In the genomic region with DNA sequence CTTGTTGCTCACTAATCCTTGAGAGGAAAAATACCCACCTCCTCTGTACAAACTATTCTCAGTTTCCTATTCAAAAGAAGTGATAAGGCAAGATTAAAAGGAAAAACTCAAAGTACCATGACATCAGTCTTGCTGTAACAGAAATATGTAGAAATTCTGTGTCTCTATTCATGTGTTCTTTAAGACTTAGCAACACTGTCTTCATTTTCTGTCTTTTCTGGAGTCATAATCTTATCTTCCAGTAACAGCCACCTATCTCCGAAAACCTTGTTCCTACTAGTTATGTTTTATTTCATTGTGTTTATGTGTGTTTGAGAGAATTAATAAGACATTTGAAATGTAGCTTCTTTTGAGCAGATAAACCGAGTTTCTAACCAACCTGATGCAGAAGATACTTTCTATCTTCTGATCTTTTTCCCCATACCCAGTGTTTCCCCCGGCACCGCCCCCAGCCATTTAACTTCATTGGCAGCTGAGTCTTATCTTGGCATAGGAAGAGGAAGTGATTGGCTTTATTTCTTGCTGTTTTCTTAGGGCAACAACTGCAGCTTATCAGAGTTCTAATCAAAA, we compare ENCODE assay signal across 17 cellular contexts. TPM values are rescaled to one million over a fixed set of nuclear protein-coding genes. Genes with fewer than 3 reads are reported as not detected.
DNase-seq lines count a peak whose midpoint lies in the region; ATAC-seq lines count a peak whose summit lies in the region.
"Had no signal": no experiment of that assay in that cellular context is flagged by ENCODE, and none has a peak within 500 bp of the region (broad histone marks: within the 10 kb centered on the region; RNA-seq: fewer than 3 reads in every experiment).

No MANE protein-coding gene starts in this region.

- no peaks in the 10 kb centered on the region for H3K27me3 ChIP-seq in subcutaneous abdominal adipose tissue (ENCODE audit: control insufficient read depth in 5 of 5, insufficient read depth in 4 of 5, low read length in 5 of 5)
- no peaks in the 10 kb centered on the region for H3K27me3 ChIP-seq in effector memory CD4-positive, alpha-beta T cell (replicated peaks; ENCODE audit: control insufficient read depth, insufficient read depth, low read length, poor library complexity, severe bottlenecking)
- H3K27me3 ChIP-seq: esophagus squamous epithelium, heart right ventricle, right atrium auricular region had no signal

- CTCF ChIA-PET in activated CD8-positive, alpha-beta memory T cell treated with anti-CD3 and anti-CD28 coated beads, Interleukin-2, amount 10 ng/mL, durations not matched to agents 7 days and 5 days (lab: Charles Lee): no interaction called here

- peaks cover 10% of the 10 kb centered on the region for H3K36me3 Mint-ChIP-seq in activated naive CD8-positive, alpha-beta T cell treated with anti-CD3 and anti-CD28 coated beads, Interleukin-2, amount 10 ng/mL, durations not matched to agents 7 days and 5 days
- H3K36me3 Mint-ChIP-seq in activated CD8-positive, alpha-beta memory T cell treated with anti-CD3 and anti-CD28 coated beads, Interleukin-2, amount 10 ng/mL, durations not matched to agents 7 days and 5 days: peaks cover 9% of the 10 kb centered on the region
- H3K36me3 Mint-ChIP-seq in immature natural killer cell: no peaks in the 10 kb centered on the region

- peaks cover 0 to 49% (median 8%) of the 10 kb centered on the region in 5 donors for H3K4me1 ChIP-seq in subcutaneous abdominal adipose tissue (ENCODE audit: control insufficient read depth in 5 of 5, insufficient read depth in 5 of 5, low read length in 5 of 5)
- H3K4me1 ChIP-seq in effector memory CD4-positive, alpha-beta T cell (ENCODE audit: control insufficient read depth, insufficient read depth, low read length, poor library complexity, severe bottlenecking): no peaks in the 10 kb centered on the region
- H3K4me1 ChIP-seq: esophagus squamous epithelium had no signal

- POLR2A ChIA-PET in activated naive CD8-positive, alpha-beta T cell treated with anti-CD3 and anti-CD28 coated beads, Interleukin-2, amount 10 ng/mL, durations not matched to agents 7 days and 5 days (lab: Charles Lee): no interaction called here

- peak overlapping the region; percentile 68 for H3K27ac Mint-ChIP-seq in activated naive CD8-positive, alpha-beta T cell treated with anti-CD3 and anti-CD28 coated beads, Interleukin-2, amount 10 ng/mL, durations not matched to agents 7 days and 5 days
- no peak overlapping the region for H3K27ac Mint-ChIP-seq in activated CD8-positive, alpha-beta memory T cell treated with anti-CD3 and anti-CD28 coated beads, Interleukin-2, amount 10 ng/mL, durations not matched to agents 7 days and 5 days
- H3K27ac Mint-ChIP-seq in immature natural killer cell: no peak overlapping the region

- H3K36me3 ChIP-seq in subcutaneous abdominal adipose tissue (ENCODE audit: control insufficient read depth in 5 of 5, insufficient read depth in 5 of 5, low read length in 5 of 5): peaks cover 0 to 2% (median 0%) of the 10 kb centered on the region in 5 donors
- H3K36me3 ChIP-seq in effector memory CD4-positive, alpha-beta T cell (ENCODE audit: control insufficient read depth, insufficient read depth, low read length): no peaks in the 10 kb centered on the region
- H3K36me3 ChIP-seq: esophagus squamous epithelium, heart right ventricle, right atrium auricular region had no signal

- peak overlapping the region; percentile 68 for H3K27ac ChIP-seq in subcutaneous abdominal adipose tissue (ENCODE audit: low read depth, low read length)
- H3K27ac ChIP-seq in effector memory CD4-positive, alpha-beta T cell (ENCODE audit: insufficient read depth, low read length, poor library complexity, severe bottlenecking): no peak overlapping the region
- H3K27ac ChIP-seq: C4-2B, coronary artery, esophagus squamous epithelium, right atrium auricular region had no signal

- peak overlapping the region in 3 of 5 donors; percentile 2 to 37 (median 26) for H3K4me3 ChIP-seq in subcutaneous abdominal adipose tissue (ENCODE audit: low read depth in 1 of 5, low read length in 5 of 5)
- H3K4me3 ChIP-seq in effector memory CD4-positive, alpha-beta T cell (ENCODE audit: insufficient read depth, low read depth, low read length, poor library complexity, severe bottlenecking): no peak overlapping the region
- H3K4me3 ChIP-seq: coronary artery, heart right ventricle, right atrium auricular region had no signal

- no peaks in the 10 kb centered on the region for H3K9me3 Mint-ChIP-seq in activated naive CD8-positive, alpha-beta T cell treated with anti-CD3 and anti-CD28 coated beads, Interleukin-2, amount 10 ng/mL, durations not matched to agents 7 days and 5 days
- H3K9me3 Mint-ChIP-seq in activated CD8-positive, alpha-beta memory T cell treated with anti-CD3 and anti-CD28 coated beads, Interleukin-2, amount 10 ng/mL, durations not matched to agents 7 days and 5 days (ENCODE audit: low read depth): no peaks in the 10 kb centered on the region
- no peaks in the 10 kb centered on the region for H3K9me3 Mint-ChIP-seq in immature natural killer cell

- no peak for ATAC-seq in activated naive CD8-positive, alpha-beta T cell treated with anti-CD3 and anti-CD28 coated beads, Interleukin-2, amount 10 ng/mL, durations not matched to agents 7 days and 5 days (ENCODE audit: low read depth)
- no peak for ATAC-seq in activated CD8-positive, alpha-beta memory T cell treated with anti-CD3 and anti-CD28 coated beads, Interleukin-2, amount 10 ng/mL, durations not matched to agents 7 days and 5 days
- ATAC-seq: heart right ventricle, left lobe of liver had no signal

- no peaks in the 10 kb centered on the region for H3K9me3 ChIP-seq in subcutaneous abdominal adipose tissue (ENCODE audit: control insufficient read depth in 5 of 5, low read length in 5 of 5)
- H3K9me3 ChIP-seq in effector memory CD4-positive, alpha-beta T cell (ENCODE audit: control insufficient read depth, low read length): no peaks in the 10 kb centered on the region
- H3K9me3 ChIP-seq: esophagus squamous epithelium, heart right ventricle, right atrium auricular region had no signal

- H3K27me3 Mint-ChIP-seq in activated naive CD8-positive, alpha-beta T cell treated with anti-CD3 and anti-CD28 coated beads, Interleukin-2, amount 10 ng/mL, durations not matched to agents 7 days and 5 days: no peaks in the 10 kb centered on the region
- no peaks in the 10 kb centered on the region for H3K27me3 Mint-ChIP-seq in activated CD8-positive, alpha-beta memory T cell treated with anti-CD3 and anti-CD28 coated beads, Interleukin-2, amount 10 ng/mL, durations not matched to agents 7 days and 5 days
- peaks cover 0 to 11% (median 2%) of the 10 kb centered on the region in 3 donors for H3K27me3 Mint-ChIP-seq in immature natural killer cell (ENCODE audit: low read depth in 3 of 3)

- peak overlapping the region; percentile 41 for H3K4me3 Mint-ChIP-seq in activated naive CD8-positive, alpha-beta T cell treated with anti-CD3 and anti-CD28 coated beads, Interleukin-2, amount 10 ng/mL, durations not matched to agents 7 days and 5 days
- H3K4me3 Mint-ChIP-seq in activated CD8-positive, alpha-beta memory T cell treated with anti-CD3 and anti-CD28 coated beads, Interleukin-2, amount 10 ng/mL, durations not matched to agents 7 days and 5 days: no peak overlapping the region
- H3K4me3 Mint-ChIP-seq in immature natural killer cell: no peak overlapping the region

- DNase-seq in stimulated activated CD4-positive, alpha-beta T cell treated with anti-CD3 and anti-CD28 coated beads, Interleukin-4, amount 100 ng/mL, for 1 hour: peak; percentile 11
- no peak for DNase-seq in stimulated activated CD4-positive, alpha-beta T cell treated with anti-CD3 and anti-CD28 coated beads, Interleukin-12 subunit alpha, Interleukin-12 subunit beta, amount 100 ng/mL, for 4 hours
- DNase-seq in NOMO-1 treated with DMSO at 0.1 percent for 48 hours (lab: John Stamatoyannopoulos, UW; ENCODE audit: unreplicated experiment) (peak; percentile 13), immature natural killer cell (no peak)
- DNase-seq in activated naive CD8-positive, alpha-beta T cell treated with anti-CD3 and anti-CD28 coated beads, Interleukin-2, amount 10 ng/mL, durations not matched to agents 7 days and 5 days: no peak
- DNase-seq in effector memory CD4-positive, alpha-beta T cell: no peak
- DNase-seq in activated CD8-positive, alpha-beta memory T cell treated with anti-CD3 and anti-CD28 coated beads, Interleukin-2, amount 10 ng/mL, durations not matched to agents 7 days and 5 days: no peak
- DNase-seq: esophagus squamous epithelium, heart right ventricle, NCI-H1048, NCI-H2227 treated with DMSO at 0.1 percent for 48 hours, SW 1271 had no signal

- peak overlapping the region in 1 of 5 donors; percentile 39 for H3K9ac ChIP-seq in subcutaneous abdominal adipose tissue (ENCODE audit: low read length in 5 of 5)

- peaks cover 28% of the 10 kb centered on the region for H3K4me1 Mint-ChIP-seq in activated naive CD8-positive, alpha-beta T cell treated with anti-CD3 and anti-CD28 coated beads, Interleukin-2, amount 10 ng/mL, durations not matched to agents 7 days and 5 days
- H3K4me1 Mint-ChIP-seq in activated CD8-positive, alpha-beta memory T cell treated with anti-CD3 and anti-CD28 coated beads, Interleukin-2, amount 10 ng/mL, durations not matched to agents 7 days and 5 days: peaks cover 19% of the 10 kb centered on the region
- no peaks in the 10 kb centered on the region for H3K4me1 Mint-ChIP-seq in immature natural killer cell

RNA-seq across cellular contexts. Expression of gene FAM241A, which starts 8.1 kb away (rescaled TPM):
- 1 to 10 TPM; 1.9 to 2.0 TPM for total RNA-seq in activated naive CD8-positive, alpha-beta T cell treated with anti-CD3 and anti-CD28 coated beads, Interleukin-2, amount 10 ng/mL, durations not matched to agents 7 days and 5 days
- 1 to 10 TPM; 1.4 to 2.3 TPM for total RNA-seq in activated CD8-positive, alpha-beta memory T cell treated with anti-CD3 and anti-CD28 coated beads, Interleukin-2, amount 10 ng/mL, durations not matched to agents 7 days and 5 days
- polyA plus RNA-seq in immature natural killer cell: 1 to 10 TPM in 1 of 3 donors, under 1 TPM in 2; 0.67 to 1.4 (median 0.71) TPM

Comparison
In these comparisons a context has a peak if more than half of its experiments do, and no peak if none do; other contexts are left out.
1. DNase-seq: peak in stimulated activated CD4-positive, alpha-beta T cell treated with anti-CD3 and anti-CD28 coated beads, Interleukin-4, amount 100 ng/mL, for 1 hour (single experiment) and NOMO-1 treated with DMSO at 0.1 percent for 48 hours (single experiment); none in stimulated activated CD4-positive, alpha-beta T cell treated with anti-CD3 and anti-CD28 coated beads, Interleukin-12 subunit alpha, Interleukin-12 subunit beta, amount 100 ng/mL, for 4 hours (single experiment), activated naive CD8-positive, alpha-beta T cell treated with anti-CD3 and anti-CD28 coated beads, Interleukin-2, amount 10 ng/mL, durations not matched to agents 7 days and 5 days (single experiment), effector memory CD4-positive, alpha-beta T cell (0 of 3), activated CD8-positive, alpha-beta memory T cell treated with anti-CD3 and anti-CD28 coated beads, Interleukin-2, amount 10 ng/mL, durations not matched to agents 7 days and 5 days (single experiment) and immature natural killer cell (0 of 3).